Comparison of ENCODE assay signal across 8 cellular contexts in the genomic region with DNA sequence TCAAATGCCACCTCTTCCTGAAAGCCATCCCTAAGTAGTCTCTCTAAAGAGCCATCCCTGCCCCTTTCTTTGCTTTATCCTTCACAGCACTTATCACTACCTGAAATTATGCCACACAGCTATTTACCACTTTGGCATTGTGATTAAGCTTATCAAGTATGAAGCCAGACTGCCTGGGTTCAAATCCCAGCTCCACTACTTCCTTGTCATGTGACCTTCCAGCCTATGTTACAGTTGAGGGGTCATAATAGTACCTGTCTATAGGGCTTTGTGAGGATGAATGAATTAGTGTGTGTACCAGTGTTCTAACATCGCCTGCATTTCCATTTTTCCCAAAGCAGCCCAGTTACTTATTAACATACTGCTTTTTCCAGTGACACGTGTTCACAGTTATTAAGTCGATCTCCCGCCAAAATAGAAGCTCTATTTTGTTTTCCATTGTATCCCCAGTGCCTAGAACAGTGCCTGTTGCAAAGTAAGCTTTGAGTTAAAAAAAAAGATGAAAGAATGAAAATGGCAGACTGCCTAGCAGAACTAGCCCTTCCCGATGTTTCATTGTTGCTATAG. TPM values are rescaled to one million over a fixed set of nuclear protein-coding genes. Genes with fewer than 3 reads are reported as not detected.
DNase-seq lines count a peak whose midpoint lies in the region; ATAC-seq and TF ChIP-seq lines count a peak whose summit lies in the region.

No MANE protein-coding gene starts in this region.

- peak overlapping the region; percentile 87 for H3K4me2 ChIP-seq in smooth muscle cell

- peak overlapping the region; percentile 49 for H3K27ac ChIP-seq in smooth muscle cell (ENCODE audit: low read depth)

- H3K36me3 ChIP-seq in NT2/D1 (ENCODE audit: insufficient read depth, insufficient read length, low read length): no peaks in the 10 kb centered on the region
- H3K36me3 ChIP-seq in smooth muscle cell (ENCODE audit: low read depth): no peaks in the 10 kb centered on the region

- H4K20me1 ChIP-seq in smooth muscle cell (ENCODE audit: low read depth): no peaks in the 10 kb centered on the region

- no peak for ATAC-seq in HG03175 (IDR thresholded peaks at IDR 0.05; ENCODE audit: unreplicated experiment)

- peak overlapping the region; percentile 45 for H3K4me3 ChIP-seq in NT2/D1 (ENCODE audit: insufficient read length, low read depth)
- H3K4me3 ChIP-seq in fibroblast of mammary gland (ENCODE audit: control insufficient read depth, low read depth, low read length): peak overlapping the region; percentile 89
- peak overlapping the region; percentile 69 for H3K4me3 ChIP-seq in smooth muscle cell

- peak; percentile 51 for DNase-seq in NCI-H2196 (lab: John Stamatoyannopoulos, UW; ENCODE audit: unreplicated experiment)
- no peak for DNase-seq in NCI-H2196 treated with DMSO at 0.1 percent for 48 hours (lab: John Stamatoyannopoulos, UW; ENCODE audit: unreplicated experiment)
- DNase-seq in NT2/D1 (ENCODE audit: low read depth, low spot score): no peak
- DNase-seq in fibroblast of mammary gland (ENCODE audit: low read depth): no peak
- DNase-seq in smooth muscle cell (lab: John Stamatoyannopoulos, UW; ENCODE audit: unreplicated experiment): no peak
- DNase-seq in NCI-H1417 (lab: John Stamatoyannopoulos, UW): no peak
- DNase-seq in posterior vena cava (ENCODE audit: low spot score): no peak

- intact Hi-C loops in posterior vena cava (cut with DNase I): no loop called here

- H3K9ac ChIP-seq in NT2/D1 (ENCODE audit: insufficient read length, low read depth) (peak overlapping the region; percentile 52), smooth muscle cell (ENCODE audit: low read depth) (peak overlapping the region; percentile 61)

- H3K9me3 ChIP-seq in NT2/D1 (ENCODE audit: insufficient read depth, low read length) (no peaks in the 10 kb centered on the region), smooth muscle cell (replicated peaks; ENCODE audit: low read depth) (no peaks in the 10 kb centered on the region)

- peak overlapping the region; percentile 88 for H2AFZ ChIP-seq in smooth muscle cell (ENCODE audit: low read depth)

- WGBS in smooth muscle cell (ENCODE audit: low lambda C conversion rate): 30% methylated on average over 5 of the region's 5 CpGs

- TF ChIP-seq CTCF in fibroblast of mammary gland (conservative IDR thresholded peaks at IDR 0.05; ENCODE audit: control insufficient read depth, insufficient read depth, low read depth, low read length) (no peak), smooth muscle cell (IDR thresholded peaks at IDR 0.05; ENCODE audit: borderline replicate concordance, insufficient read depth, poor library complexity, severe bottlenecking) (no peak)

- no peaks in the 10 kb centered on the region for H3K4me1 ChIP-seq in NT2/D1 (ENCODE audit: insufficient read depth, insufficient read length)
- no peaks in the 10 kb centered on the region for H3K4me1 ChIP-seq in smooth muscle cell (ENCODE audit: low read depth)

- H3K27me3 ChIP-seq in NT2/D1 (ENCODE audit: insufficient read depth, insufficient read length): no peaks in the 10 kb centered on the region
- no peaks in the 10 kb centered on the region for H3K27me3 ChIP-seq in smooth muscle cell (ENCODE audit: low read depth)

- peaks cover 6% of the 10 kb centered on the region for H3K79me2 ChIP-seq in smooth muscle cell (ENCODE audit: low read depth)

- H3F3A ChIP-seq in smooth muscle cell (ENCODE audit: low read depth): no peaks in the 10 kb centered on the region

RNA-seq across cellular contexts. Expression of gene ZSWIM9, which starts 32.8 kb away (rescaled TPM):
- total RNA-seq in smooth muscle cell (0.18 and 1.3 TPM in 2 replicates), posterior vena cava (1 to 10 TPM; 6.1 to 8.6 TPM)
- polyA plus RNA-seq in smooth muscle cell: 1.3 and 1.6 TPM in 2 replicates

RNA-seq across cellular contexts. Expression of gene LIG1, which starts 33.2 kb away (rescaled TPM):
- 9.8 and 16.5 TPM in 2 replicates for total RNA-seq in smooth muscle cell
- 26.1 and 38.5 TPM in 2 replicates for polyA plus RNA-seq in smooth muscle cell
- total RNA-seq in posterior vena cava: 1 to 10 TPM; 4.8 to 5.9 TPM

RNA-seq across cellular contexts. Expression of gene CARD8, which starts 52.4 kb away (rescaled TPM):
- 17.7 and 30.0 TPM in 2 replicates for total RNA-seq in smooth muscle cell
- 9.0 and 9.3 TPM in 2 replicates for polyA plus RNA-seq in smooth muscle cell
- total RNA-seq in posterior vena cava: 10 to 100 TPM; 44.0 to 54.2 TPM
